Comparison of ENCODE assay signal across 8 cellular contexts in the genomic region with DNA sequence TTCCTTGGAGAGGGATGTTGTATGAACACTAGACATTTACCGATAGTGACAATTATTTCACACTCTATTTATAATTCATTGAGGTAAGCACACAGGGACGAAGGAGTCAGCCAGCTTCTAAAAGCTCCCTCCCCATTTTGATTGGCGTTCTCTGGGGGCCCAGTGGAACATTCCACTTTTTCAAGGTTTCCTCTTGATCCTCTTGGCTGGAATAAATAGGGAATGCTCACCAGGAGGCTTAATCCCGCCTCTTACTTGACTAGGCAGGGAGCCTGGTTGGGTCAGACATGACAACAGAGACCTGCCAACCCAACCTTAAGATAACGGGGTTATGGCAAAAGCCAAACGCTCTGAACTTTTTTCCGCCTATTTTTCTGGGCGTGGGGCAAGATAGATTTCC. TPM values are rescaled to one million over a fixed set of nuclear protein-coding genes. Genes with fewer than 3 reads are reported as not detected.
DNase-seq lines count a peak whose midpoint lies in the region; ATAC-seq and TF ChIP-seq lines count a peak whose summit lies in the region.

No MANE protein-coding gene starts in this region.

- intact Hi-C loops in ovary (cut with DNase I) = no loop called here

- H3K27me3 Mint-ChIP-seq in T-helper 2 cell treated with Interferon-gamma antibody and Interleukin-4, amounts not matched to agents 5 μg/mL and 100 μg/mL, for 36 hours (ENCODE audit: low read depth) = peaks cover 51% of the 10 kb centered on the region
- peaks cover 51% of the 10 kb centered on the region for H3K27me3 Mint-ChIP-seq in activated naive CD8-positive, alpha-beta T cell treated with anti-CD3 and anti-CD28 coated beads, Interleukin-2, amount 10 ng/mL, durations not matched to agents 7 days and 5 days

- DNase-seq in T-helper 2 cell treated with Interferon-gamma antibody and Interleukin-4, amounts not matched to agents 5 μg/mL and 100 μg/mL, for 36 hours (ENCODE audit: low spot score) = no peak
- DNase-seq in T-helper 2 cell (no peak), GDM1 (lab: John Stamatoyannopoulos, UW) (no peak), ovary (no peak), cerebellum (ENCODE audit: low spot score) (no peak)
- no peak for DNase-seq in activated naive CD8-positive, alpha-beta T cell treated with anti-CD3 and anti-CD28 coated beads, Interleukin-2, amount 10 ng/mL, durations not matched to agents 7 days and 5 days
- DNase-seq in stimulated activated effector memory CD8-positive, alpha-beta T cell treated with anti-CD3 and anti-CD28 coated beads, Interleukin-12 subunit alpha, Interleukin-12 subunit beta, amount 100 ng/mL, for 72 hours (ENCODE audit: low spot score in 2 of 2) = no peak

- no peak for TF ChIP-seq POLR2A in ovary (IDR thresholded peaks at IDR 0.05)

- H3K27me3 ChIP-seq in iPS-15b (ENCODE audit: control insufficient read depth, insufficient read depth, low read length) = peaks cover 24% of the 10 kb centered on the region
- H3K27me3 ChIP-seq in ovary = no peaks in the 10 kb centered on the region

- H3K4me1 ChIP-seq in iPS-15b (ENCODE audit: control insufficient read depth, insufficient read depth, low read length) = no peaks in the 10 kb centered on the region
- peaks cover 5% of the 10 kb centered on the region for H3K4me1 ChIP-seq in ovary (ENCODE audit: insufficient read depth)

- H3K4me1 Mint-ChIP-seq in T-helper 2 cell treated with Interferon-gamma antibody and Interleukin-4, amounts not matched to agents 5 μg/mL and 100 μg/mL, for 36 hours (ENCODE audit: low read depth) = peaks cover 9% of the 10 kb centered on the region
- H3K4me1 Mint-ChIP-seq in activated naive CD8-positive, alpha-beta T cell treated with anti-CD3 and anti-CD28 coated beads, Interleukin-2, amount 10 ng/mL, durations not matched to agents 7 days and 5 days = peaks cover 5% of the 10 kb centered on the region
- peaks cover 20% of the 10 kb centered on the region for H3K4me1 Mint-ChIP-seq in stimulated activated effector memory CD8-positive, alpha-beta T cell treated with anti-CD3 and anti-CD28 coated beads, Interleukin-12 subunit alpha, Interleukin-12 subunit beta, amount 100 ng/mL, for 72 hours

- TF ChIP-seq CTCF in ovary (IDR thresholded peaks at IDR 0.05) = no peak

- WGBS in ovary, 3 donors = 59 to 72% (median 61%) methylated on average over 8 of the region's 8 CpGs

- no peak overlapping the region for H3K9ac ChIP-seq in iPS-15b (ENCODE audit: low read depth, low read length)

- no peak overlapping the region for H3K27ac Mint-ChIP-seq in T-helper 2 cell treated with Interferon-gamma antibody and Interleukin-4, amounts not matched to agents 5 μg/mL and 100 μg/mL, for 36 hours
- H3K27ac Mint-ChIP-seq in activated naive CD8-positive, alpha-beta T cell treated with anti-CD3 and anti-CD28 coated beads, Interleukin-2, amount 10 ng/mL, durations not matched to agents 7 days and 5 days = no peak overlapping the region
- no peak overlapping the region for H3K27ac Mint-ChIP-seq in stimulated activated effector memory CD8-positive, alpha-beta T cell treated with anti-CD3 and anti-CD28 coated beads, Interleukin-12 subunit alpha, Interleukin-12 subunit beta, amount 100 ng/mL, for 72 hours

- peak overlapping the region; percentile 30 for H3K4me3 ChIP-seq in iPS-15b (ENCODE audit: low read depth, low read length)
- H3K4me3 ChIP-seq in ovary = no peak overlapping the region

- H3K4me3 Mint-ChIP-seq in T-helper 2 cell treated with Interferon-gamma antibody and Interleukin-4, amounts not matched to agents 5 μg/mL and 100 μg/mL, for 36 hours = peak overlapping the region; percentile 54
- H3K4me3 Mint-ChIP-seq in activated naive CD8-positive, alpha-beta T cell treated with anti-CD3 and anti-CD28 coated beads, Interleukin-2, amount 10 ng/mL, durations not matched to agents 7 days and 5 days = peak overlapping the region; percentile 27
- H3K4me3 Mint-ChIP-seq in stimulated activated effector memory CD8-positive, alpha-beta T cell treated with anti-CD3 and anti-CD28 coated beads, Interleukin-12 subunit alpha, Interleukin-12 subunit beta, amount 100 ng/mL, for 72 hours = peak overlapping the region; percentile 55

- no peak overlapping the region for H3K27ac ChIP-seq in ovary

- POLR2A ChIA-PET in activated naive CD8-positive, alpha-beta T cell treated with anti-CD3 and anti-CD28 coated beads, Interleukin-2, amount 10 ng/mL, durations not matched to agents 7 days and 5 days (lab: Charles Lee) = interaction anchor here (0.6 kb wide), 1 partner anchor 9 kb away, joined by 3 read pairs; no protein-coding TSS in a partner anchor

- H3K9me3 Mint-ChIP-seq in T-helper 2 cell treated with Interferon-gamma antibody and Interleukin-4, amounts not matched to agents 5 μg/mL and 100 μg/mL, for 36 hours = no peaks in the 10 kb centered on the region
- H3K9me3 Mint-ChIP-seq in activated naive CD8-positive, alpha-beta T cell treated with anti-CD3 and anti-CD28 coated beads, Interleukin-2, amount 10 ng/mL, durations not matched to agents 7 days and 5 days = no peaks in the 10 kb centered on the region
- H3K9me3 Mint-ChIP-seq in stimulated activated effector memory CD8-positive, alpha-beta T cell treated with anti-CD3 and anti-CD28 coated beads, Interleukin-12 subunit alpha, Interleukin-12 subunit beta, amount 100 ng/mL, for 72 hours = peaks cover 6% of the 10 kb centered on the region

- no peak for TF ChIP-seq EP300 in ovary (IDR thresholded peaks at IDR 0.05)

- H3K36me3 Mint-ChIP-seq in T-helper 2 cell treated with Interferon-gamma antibody and Interleukin-4, amounts not matched to agents 5 μg/mL and 100 μg/mL, for 36 hours (ENCODE audit: low read depth) = no peaks in the 10 kb centered on the region
- H3K36me3 Mint-ChIP-seq in activated naive CD8-positive, alpha-beta T cell treated with anti-CD3 and anti-CD28 coated beads, Interleukin-2, amount 10 ng/mL, durations not matched to agents 7 days and 5 days = no peaks in the 10 kb centered on the region
- H3K36me3 Mint-ChIP-seq in stimulated activated effector memory CD8-positive, alpha-beta T cell treated with anti-CD3 and anti-CD28 coated beads, Interleukin-12 subunit alpha, Interleukin-12 subunit beta, amount 100 ng/mL, for 72 hours = no peaks in the 10 kb centered on the region

- no peaks in the 10 kb centered on the region for H3K36me3 ChIP-seq in iPS-15b (ENCODE audit: control insufficient read depth, insufficient read depth, low read length)
- no peaks in the 10 kb centered on the region for H3K36me3 ChIP-seq in ovary

- ATAC-seq in activated naive CD8-positive, alpha-beta T cell treated with anti-CD3 and anti-CD28 coated beads, Interleukin-2, amount 10 ng/mL, durations not matched to agents 7 days and 5 days (ENCODE audit: low read depth) = no peak
- ATAC-seq in stimulated activated effector memory CD8-positive, alpha-beta T cell treated with anti-CD3 and anti-CD28 coated beads, Interleukin-12 subunit alpha, Interleukin-12 subunit beta, amount 100 ng/mL, for 72 hours = no peak

- no peaks in the 10 kb centered on the region for H3K9me3 ChIP-seq in iPS-15b (ENCODE audit: control insufficient read depth, insufficient read depth, low read length)
- no peaks in the 10 kb centered on the region for H3K9me3 ChIP-seq in ovary

RNA-seq across cellular contexts. Expression of a gene that starts 1.0 kb away (rescaled TPM):
- total RNA-seq in activated naive CD8-positive, alpha-beta T cell treated with anti-CD3 and anti-CD28 coated beads, Interleukin-2, amount 10 ng/mL, durations not matched to agents 7 days and 5 days = not detected
- 1 to 10 TPM in 3 of 7 donors, under 1 TPM in 4; 0.34 to 2.7 (median 0.83) TPM for total RNA-seq in ovary
- 1 to 10 TPM; 1.1 to 1.6 TPM for polyA plus RNA-seq in ovary
- total RNA-seq in cerebellum = 4.0 TPM
